ENCODE assay signal across 29 cellular contexts in genomic region chr11:33417121-33417520, GRCh38. TPM values are rescaled to one million over a fixed set of nuclear protein-coding genes. Genes with fewer than 3 reads are reported as not detected.
"Had no signal": no experiment of that assay in that cellular context is flagged by ENCODE, and none has a peak within 500 bp of the region (broad histone marks: within the 10 kb centered on the region; RNA-seq: fewer than 3 reads in every experiment).

No MANE protein-coding gene starts in this region.

- H3K27ac ChIP-seq: stomach, suprapubic skin, testis, thoracic aorta, thyroid gland, tibial artery, tibial nerve, transverse colon, upper lobe of left lung, upper lobe of right lung, uterus, vagina had no signal

- H3K9me3 ChIP-seq: stomach, suprapubic skin, testis, thoracic aorta, thyroid gland, tibial artery, tibial nerve, transverse colon, upper lobe of left lung, upper lobe of right lung, uterus, vagina had no signal

- H3K4me3 Mint-ChIP-seq: stimulated activated effector memory CD8-positive, alpha-beta T cell treated with anti-CD3 and anti-CD28 coated beads, Interleukin-12 subunit alpha, Interleukin-12 subunit beta, amount 100 ng/mL, for 72 hours; stimulated activated memory B cell treated with anti-CD40 and anti-IgM and Interleukin-4, amounts not matched to agents 10 μg/mL and 1 μg/mL and 100 μg/mL, for 72 hours; stimulated activated naive B cell treated with anti-CD40 and anti-IgM and Interleukin-4, amounts not matched to agents 10 μg/mL and 1 μg/mL and 100 μg/mL, for 72 hours; stimulated activated naive CD8-positive, alpha-beta T cell treated with anti-CD3 and anti-CD28 coated beads, Interleukin-15, amount 100 ng/mL, for 72 hours; stimulated activated naive CD8-positive, alpha-beta T cell treated with anti-CD3 and anti-CD28 coated beads, Interleukin-15, Interleukin-2, amounts not matched to agents 100 ng/mL and 50 ng/mL, for 24 hours; type B pancreatic cell had no signal

- DNase-seq: stimulated activated CD4-positive, alpha-beta T cell treated with anti-CD3 and anti-CD28 coated beads, Interleukin-2, amount 100 ng/mL, for 48 hours; stimulated activated CD4-positive, alpha-beta T cell treated with anti-CD3 and anti-CD28 coated beads, Interleukin-4, amount 100 ng/mL, for 1 hour; stimulated activated CD4-positive, alpha-beta T cell treated with anti-CD3 and anti-CD28 coated beads, Interleukin-4, amount 100 ng/mL, for 24 hours; stimulated activated CD4-positive, alpha-beta T cell treated with anti-CD3 and anti-CD28 coated beads, Interleukin-4, amount 100 ng/mL, for 4 hours; stimulated activated CD8-positive, alpha-beta memory T cell treated with anti-CD3 and anti-CD28 coated beads, Interleukin-4, amount 100 ng/mL, for 48 hours; stimulated activated naive B cell treated with anti-CD40 and anti-IgM and Interleukin-4, amounts not matched to agents 10 μg/mL and 1 μg/mL and 100 μg/mL, for 72 hours; stimulated activated naive CD4-positive, alpha-beta T cell; stimulated activated naive CD4-positive, alpha-beta T cell treated with Interleukin-2 at 50 U/mL for 16 hours; stimulated activated naive CD8-positive, alpha-beta T cell treated with anti-CD3 and anti-CD28 coated beads, Interleukin-15, amount 100 ng/mL, for 72 hours; stimulated activated naive CD8-positive, alpha-beta T cell treated with anti-CD3 and anti-CD28 coated beads, Interleukin-15, Interleukin-2, amounts not matched to agents 100 U/mL and 50 U/mL, for 24 hours; stomach; substantia nigra; testis; thyroid gland; tibial artery; transverse colon; trophoblast cell; upper lobe of left lung; upper lobe of right lung; uterus had no signal

- H3K4me3 ChIP-seq: stomach, suprapubic skin, testis, thoracic aorta, thyroid gland, tibial artery, tibial nerve, transverse colon, upper lobe of left lung, upper lobe of right lung, uterus, vagina had no signal

- H3K4me1 Mint-ChIP-seq: stimulated activated effector memory CD8-positive, alpha-beta T cell treated with anti-CD3 and anti-CD28 coated beads, Interleukin-12 subunit alpha, Interleukin-12 subunit beta, amount 100 ng/mL, for 72 hours; stimulated activated memory B cell treated with anti-CD40 and anti-IgM and Interleukin-4, amounts not matched to agents 10 μg/mL and 1 μg/mL and 100 μg/mL, for 72 hours; stimulated activated naive B cell treated with anti-CD40 and anti-IgM and Interleukin-4, amounts not matched to agents 10 μg/mL and 1 μg/mL and 100 μg/mL, for 72 hours; stimulated activated naive CD8-positive, alpha-beta T cell treated with anti-CD3 and anti-CD28 coated beads, Interleukin-15, amount 100 ng/mL, for 72 hours had no signal

- ATAC-seq: stimulated activated effector memory CD8-positive, alpha-beta T cell treated with anti-CD3 and anti-CD28 coated beads, Interleukin-12 subunit alpha, Interleukin-12 subunit beta, amount 100 ng/mL, for 72 hours; stimulated activated memory B cell treated with anti-CD40 and anti-IgM and Interleukin-4, amounts not matched to agents 10 μg/mL and 1 μg/mL and 100 μg/mL, for 72 hours; stimulated activated naive B cell treated with anti-CD40 and anti-IgM and Interleukin-4, amounts not matched to agents 10 μg/mL and 1 μg/mL and 100 μg/mL, for 72 hours; stimulated activated naive CD8-positive, alpha-beta T cell treated with anti-CD3 and anti-CD28 coated beads, Interleukin-15, amount 100 ng/mL, for 72 hours; stimulated activated naive CD8-positive, alpha-beta T cell treated with anti-CD3 and anti-CD28 coated beads, Interleukin-15, Interleukin-2, amounts not matched to agents 100 U/mL and 50 U/mL, for 24 hours; upper lobe of right lung had no signal

- H3K9me3 Mint-ChIP-seq: stimulated activated effector memory CD8-positive, alpha-beta T cell treated with anti-CD3 and anti-CD28 coated beads, Interleukin-12 subunit alpha, Interleukin-12 subunit beta, amount 100 ng/mL, for 72 hours; stimulated activated memory B cell treated with anti-CD40 and anti-IgM and Interleukin-4, amounts not matched to agents 10 μg/mL and 1 μg/mL and 100 μg/mL, for 72 hours; stimulated activated naive B cell treated with anti-CD40 and anti-IgM and Interleukin-4, amounts not matched to agents 10 μg/mL and 1 μg/mL and 100 μg/mL, for 72 hours; stimulated activated naive CD8-positive, alpha-beta T cell treated with anti-CD3 and anti-CD28 coated beads, Interleukin-15, amount 100 ng/mL, for 72 hours; stimulated activated naive CD8-positive, alpha-beta T cell treated with anti-CD3 and anti-CD28 coated beads, Interleukin-15, Interleukin-2, amounts not matched to agents 100 ng/mL and 50 ng/mL, for 24 hours; type B pancreatic cell had no signal

- H3K27ac Mint-ChIP-seq: stimulated activated effector memory CD8-positive, alpha-beta T cell treated with anti-CD3 and anti-CD28 coated beads, Interleukin-12 subunit alpha, Interleukin-12 subunit beta, amount 100 ng/mL, for 72 hours; stimulated activated memory B cell treated with anti-CD40 and anti-IgM and Interleukin-4, amounts not matched to agents 10 μg/mL and 1 μg/mL and 100 μg/mL, for 72 hours; stimulated activated naive B cell treated with anti-CD40 and anti-IgM and Interleukin-4, amounts not matched to agents 10 μg/mL and 1 μg/mL and 100 μg/mL, for 72 hours; stimulated activated naive CD8-positive, alpha-beta T cell treated with anti-CD3 and anti-CD28 coated beads, Interleukin-15, amount 100 ng/mL, for 72 hours; stimulated activated naive CD8-positive, alpha-beta T cell treated with anti-CD3 and anti-CD28 coated beads, Interleukin-15, Interleukin-2, amounts not matched to agents 100 ng/mL and 50 ng/mL, for 24 hours; type B pancreatic cell had no signal

- H3K36me3 ChIP-seq: stomach, suprapubic skin, thoracic aorta, thyroid gland, tibial artery, tibial nerve, transverse colon, upper lobe of left lung, upper lobe of right lung, uterus, vagina had no signal

- H3K4me1 ChIP-seq: stomach, suprapubic skin, testis, thyroid gland, tibial artery, tibial nerve, transverse colon, upper lobe of left lung, upper lobe of right lung, uterus, vagina had no signal

- H3K27me3 ChIP-seq: testis, thyroid gland, tibial nerve, transverse colon, upper lobe of left lung, uterus, vagina had no signal

- H3K36me3 Mint-ChIP-seq: stimulated activated effector memory CD8-positive, alpha-beta T cell treated with anti-CD3 and anti-CD28 coated beads, Interleukin-12 subunit alpha, Interleukin-12 subunit beta, amount 100 ng/mL, for 72 hours; stimulated activated memory B cell treated with anti-CD40 and anti-IgM and Interleukin-4, amounts not matched to agents 10 μg/mL and 1 μg/mL and 100 μg/mL, for 72 hours; stimulated activated naive B cell treated with anti-CD40 and anti-IgM and Interleukin-4, amounts not matched to agents 10 μg/mL and 1 μg/mL and 100 μg/mL, for 72 hours; type B pancreatic cell had no signal

- FAIRE-seq: urothelium cell line had no signal

RNA-seq across cellular contexts. Expression of gene KIAA1549L, which starts 41.2 kb away (rescaled TPM):
- total RNA-seq: upper lobe of right lung had no signal
